Comparison of ENCODE assay signal across 10 cellular contexts in genomic region chr3:183553263-183554026, GRCh38. TPM values are rescaled to one million over a fixed set of nuclear protein-coding genes. Genes with fewer than 3 reads are reported as not detected.
A peak's percentile ranks its signal among the peaks of the same experiment; 100 is the strongest.
DNase-seq lines count a peak whose midpoint lies in the region; ATAC-seq and TF ChIP-seq lines count a peak whose summit lies in the region.
"Had no signal": no experiment of that assay in that cellular context is flagged by ENCODE, and none has a peak within 500 bp of the region (broad histone marks: within the 10 kb centered on the region; RNA-seq: fewer than 3 reads in every experiment).

No MANE protein-coding gene starts in this region.

- intact Hi-C loops in CD4-positive, alpha-beta memory T cell (cut with micrococcal nuclease): loop anchor here (2.0 kb wide), 2 partner anchors 33 to 143 kb away; partner anchors contain the start of gene YEATS2

- no peaks in the 10 kb centered on the region for H3K9me2 ChIP-seq in MM.1S (replicated peaks; ENCODE audit: insufficient read depth, low read length)

- H3K4me3 ChIP-seq in CD4-positive, alpha-beta memory T cell (ENCODE audit: low read length in 2 of 2): peak overlapping the region; percentile 66 to 70
- H3K4me3 ChIP-seq in MM.1S (ENCODE audit: low read length): peak overlapping the region; percentile 92

- H3K27ac ChIP-seq in CD4-positive, alpha-beta memory T cell (ENCODE audit: low read depth, low read length): peak overlapping the region; percentile 80
- H3K27ac ChIP-seq in MM.1S (ENCODE audit: low read length): peak overlapping the region; percentile 85

- H2AFZ ChIP-seq in MM.1S (ENCODE audit: low read length): no peak overlapping the region

- no peaks in the 10 kb centered on the region for H3K9me3 Mint-ChIP-seq in CD4-positive, alpha-beta memory T cell
- H3K9me3 Mint-ChIP-seq in activated naive CD8-positive, alpha-beta T cell treated with anti-CD3 and anti-CD28 coated beads, Interleukin-2, amount 50 U/mL, for 24 hours: no peaks in the 10 kb centered on the region
- H3K9me3 Mint-ChIP-seq in naive thymus-derived CD8-positive, alpha-beta T cell: no peaks in the 10 kb centered on the region

- H3K36me3 Mint-ChIP-seq in CD4-positive, alpha-beta memory T cell: peaks cover 20 to 34% of the 10 kb centered on the region in 2 donors
- H3K36me3 Mint-ChIP-seq in activated naive CD8-positive, alpha-beta T cell treated with anti-CD3 and anti-CD28 coated beads, Interleukin-2, amount 50 U/mL, for 24 hours (ENCODE audit: low read depth): peaks cover 27% of the 10 kb centered on the region
- peaks cover 6 to 26% (median 14%) of the 10 kb centered on the region in 3 donors for H3K36me3 Mint-ChIP-seq in naive thymus-derived CD8-positive, alpha-beta T cell

- TF ChIP-seq CTCF in MM.1S (IDR thresholded peaks at IDR 0.05; ENCODE audit: low read length): no peak

- peak overlapping the region; percentile 79 for H3K4me2 ChIP-seq in MM.1S (ENCODE audit: low read depth, low read length)

- H3K79me2 ChIP-seq in MM.1S (ENCODE audit: low read length): peaks cover 81% of the 10 kb centered on the region

- H3K4me1 ChIP-seq in CD4-positive, alpha-beta memory T cell (ENCODE audit: insufficient read depth, low read length): peaks cover 68% of the 10 kb centered on the region
- H3K4me1 ChIP-seq in MM.1S (ENCODE audit: low read length): peaks cover 18% of the 10 kb centered on the region
- H3K4me1 ChIP-seq: pancreas had no signal

- H3K4me1 Mint-ChIP-seq in CD4-positive, alpha-beta memory T cell: peaks cover 43 to 73% (median 56%) of the 10 kb centered on the region in 4 donors
- H3K4me1 Mint-ChIP-seq in activated naive CD8-positive, alpha-beta T cell treated with anti-CD3 and anti-CD28 coated beads, Interleukin-2, amount 50 U/mL, for 24 hours: peaks cover 80% of the 10 kb centered on the region
- peaks cover 43 to 73% (median 68%) of the 10 kb centered on the region in 4 donors for H3K4me1 Mint-ChIP-seq in naive thymus-derived CD8-positive, alpha-beta T cell

- no peaks in the 10 kb centered on the region for H3K36me3 ChIP-seq in CD4-positive, alpha-beta memory T cell (ENCODE audit: insufficient read depth, low read length)
- no peaks in the 10 kb centered on the region for H3K36me3 ChIP-seq in MM.1S (replicated peaks; ENCODE audit: insufficient read depth, low read length)
- H3K36me3 ChIP-seq: pancreas had no signal

- peak overlapping the region; percentile 86 to 100 (median 98) for H3K4me3 Mint-ChIP-seq in CD4-positive, alpha-beta memory T cell
- H3K4me3 Mint-ChIP-seq in activated naive CD8-positive, alpha-beta T cell treated with anti-CD3 and anti-CD28 coated beads, Interleukin-2, amount 50 U/mL, for 24 hours: peak overlapping the region; percentile 96
- H3K4me3 Mint-ChIP-seq in naive thymus-derived CD8-positive, alpha-beta T cell: peak overlapping the region; percentile 90 to 100 (median 99)

- CTCF ChIA-PET in CD4-positive, alpha-beta memory T cell (lab: Charles Lee; ENCODE audit: partially characterized antibody): interaction anchor here (1.6 kb wide), 1 partner anchor 38 kb away, joined by 5 read pairs; no protein-coding TSS in a partner anchor

- peaks cover 50% of the 10 kb centered on the region for H3F3A ChIP-seq in MM.1S (ENCODE audit: insufficient read depth, low read length)

- no peaks in the 10 kb centered on the region for H3K27me3 ChIP-seq in CD4-positive, alpha-beta memory T cell (ENCODE audit: insufficient read depth, low read length)
- H3K27me3 ChIP-seq in MM.1S (replicated peaks; ENCODE audit: insufficient read depth, low read length): no peaks in the 10 kb centered on the region
- H3K27me3 ChIP-seq: pancreas had no signal

- DNase-seq in CD4-positive, alpha-beta memory T cell: no peak
- peak; percentile 39 for DNase-seq in MM.1S
- DNase-seq in activated naive CD8-positive, alpha-beta T cell treated with anti-CD3 and anti-CD28 coated beads, Interleukin-2, amount 50 U/mL, for 24 hours: no peak
- no peak for DNase-seq in naive thymus-derived CD8-positive, alpha-beta T cell
- DNase-seq in NCI-H748 treated with DMSO at 0.1 percent for 48 hours (lab: John Stamatoyannopoulos, UW): no peak
- no peak for DNase-seq in activated CD4-positive, CD25-positive, alpha-beta regulatory T cell treated with anti-CD3 and anti-CD28 coated beads, Interleukin-2, amount 50 U/mL, for 72 hours
- DNase-seq in DMS53 (lab: John Stamatoyannopoulos, UW): no peak
- no peak for DNase-seq in ureter (ENCODE audit: low spot score)
- DNase-seq: NCI-H82, pancreas had no signal

- H3K27ac Mint-ChIP-seq in CD4-positive, alpha-beta memory T cell: peak overlapping the region; percentile 87 to 96 (median 91)
- peak overlapping the region; percentile 99 for H3K27ac Mint-ChIP-seq in activated naive CD8-positive, alpha-beta T cell treated with anti-CD3 and anti-CD28 coated beads, Interleukin-2, amount 50 U/mL, for 24 hours
- H3K27ac Mint-ChIP-seq in naive thymus-derived CD8-positive, alpha-beta T cell: peak overlapping the region; percentile 91 to 99 (median 96)

- no peaks in the 10 kb centered on the region for H3K9me3 ChIP-seq in CD4-positive, alpha-beta memory T cell (ENCODE audit: control insufficient read depth in 1 of 2, low read length in 2 of 2)
- no peaks in the 10 kb centered on the region for H3K9me3 ChIP-seq in MM.1S (replicated peaks; ENCODE audit: insufficient read depth, low read length)
- H3K9me3 ChIP-seq: pancreas had no signal

- H3K27me3 Mint-ChIP-seq in CD4-positive, alpha-beta memory T cell: no peaks in the 10 kb centered on the region
- H3K27me3 Mint-ChIP-seq in activated naive CD8-positive, alpha-beta T cell treated with anti-CD3 and anti-CD28 coated beads, Interleukin-2, amount 50 U/mL, for 24 hours: no peaks in the 10 kb centered on the region
- no peaks in the 10 kb centered on the region for H3K27me3 Mint-ChIP-seq in naive thymus-derived CD8-positive, alpha-beta T cell

- H4K20me1 ChIP-seq in MM.1S (ENCODE audit: insufficient read depth, low read length): no peaks in the 10 kb centered on the region

- POLR2A ChIA-PET in CD4-positive, alpha-beta memory T cell (lab: Charles Lee; ENCODE audit: partially characterized antibody): interaction anchor here (1.5 to 2.1 kb wide), 3 partner anchors 12 to 83 kb away, joined by 4 to 9 read pairs (median 6); no protein-coding TSS in a partner anchor
- POLR2A ChIA-PET in naive thymus-derived CD8-positive, alpha-beta T cell (lab: Charles Lee): interaction anchor here (0.7 to 1.8 kb wide), 5 partner anchors 37 to 440 kb away, joined by 3 to 8 read pairs (median 6); partner anchors contain the start of gene KLHL24

- H3K9ac ChIP-seq in MM.1S (ENCODE audit: low read length): peak overlapping the region; percentile 71

- no peak for ATAC-seq in activated naive CD8-positive, alpha-beta T cell treated with anti-CD3 and anti-CD28 coated beads, Interleukin-2, amount 50 U/mL, for 24 hours
- no peak for ATAC-seq in naive thymus-derived CD8-positive, alpha-beta T cell

RNA-seq across cellular contexts. Expression of gene KLHL6, which starts 2.1 kb away (rescaled TPM):
- total RNA-seq in CD4-positive, alpha-beta memory T cell: 10 to 100 TPM; 55.9 to 56.1 TPM
- polyA plus RNA-seq in CD4-positive, alpha-beta memory T cell: 10 to 100 TPM in 1 of 2 donors, 1 to 10 TPM in 1; 8.4 to 23.1 TPM
- 10 to 100 TPM; 58.9 to 59.0 TPM for total RNA-seq in naive thymus-derived CD8-positive, alpha-beta T cell
- 10 to 100 TPM in 2 of 3 donors, 1 to 10 TPM in 1; 7.6 to 20.7 (median 18.6) TPM for polyA plus RNA-seq in naive thymus-derived CD8-positive, alpha-beta T cell
- 6.4 TPM for total RNA-seq in ureter
